13 cellular contexts compared by ENCODE assay signal in genomic region chr7:47405286-47405904, GRCh38.
DNase-seq lines count a peak whose midpoint lies in the region; ATAC-seq, FAIRE-seq and TF ChIP-seq lines count a peak whose summit lies in the region.
"Had no signal": no experiment of that assay in that cellular context is flagged by ENCODE, and none has a peak within 500 bp of the region (broad histone marks: within the 10 kb centered on the region; RNA-seq: fewer than 3 reads in every experiment).

No MANE protein-coding gene starts in this region.

- in situ Hi-C loops in Panc1 (cut with HindIII; ENCODE audit: low pct_unique_long_range_greater_than_20kb, low sequenced_read_pairs): no loop called here

- no peaks in the 10 kb centered on the region for H3K4me1 Mint-ChIP-seq in activated CD8-positive, alpha-beta T cell treated with anti-CD3 and anti-CD28 coated beads, Interleukin-2, amount 10 ng/mL, durations not matched to agents 7 days and 5 days (ENCODE audit: low read depth)

- ATAC-seq in Panc1 (no peak), lower lobe of right lung (no peak), GM19328 (IDR thresholded peaks at IDR 0.05; ENCODE audit: unreplicated experiment) (no peak), GM18858 (IDR thresholded peaks at IDR 0.05; ENCODE audit: unreplicated experiment) (no peak)
- ATAC-seq in activated CD8-positive, alpha-beta T cell treated with anti-CD3 and anti-CD28 coated beads, Interleukin-2, amount 10 ng/mL, durations not matched to agents 7 days and 5 days: no peak

- H3K4me1 ChIP-seq in Panc1 (ENCODE audit: control insufficient read depth, insufficient read depth, low read length) (peaks cover 69% of the 10 kb centered on the region), lower lobe of right lung (peaks cover 56% of the 10 kb centered on the region), small intestine (ENCODE audit: control insufficient read depth in 2 of 2, insufficient read depth in 1 of 2, low read depth in 1 of 2, low read length in 1 of 2) (peaks cover 9 to 13% of the 10 kb centered on the region in 2 donors)
- H3K4me1 ChIP-seq: HAP-1 had no signal

- POLR2A ChIA-PET in Panc1 (lab: Charles Lee): no interaction called here
- POLR2A ChIA-PET in activated CD8-positive, alpha-beta T cell treated with anti-CD3 and anti-CD28 coated beads, Interleukin-2, amount 10 ng/mL, durations not matched to agents 7 days and 5 days (lab: Charles Lee): interaction anchor here (0.6 kb wide), 1 partner anchor 126 kb away, joined by 3 read pairs; no protein-coding TSS in a partner anchor

- H3K9me3 ChIP-seq in Panc1 (ENCODE audit: control insufficient read depth, insufficient read depth, low read depth, low read length) (no peaks in the 10 kb centered on the region), lower lobe of right lung (no peaks in the 10 kb centered on the region), small intestine (ENCODE audit: control insufficient read depth, low read depth) (no peaks in the 10 kb centered on the region)
- H3K9me3 ChIP-seq: HAP-1 had no signal

- H3K36me3 ChIP-seq in Panc1 (ENCODE audit: control insufficient read depth, insufficient read depth, low read length) (peaks cover 45% of the 10 kb centered on the region), lower lobe of right lung (peaks cover 26% of the 10 kb centered on the region), small intestine (ENCODE audit: control insufficient read depth in 2 of 2, insufficient read depth in 2 of 2, low read length in 2 of 2) (peaks cover 0 to 4% of the 10 kb centered on the region in 2 donors)

- DNase-seq in Panc1 (ENCODE audit: low read depth, low spot score) (no peak), epithelial cell of prostate (ENCODE audit: low read depth, low spot score) (peak; percentile 8), lower lobe of right lung (no peak), small intestine (no peak), NCI-H1092 (lab: John Stamatoyannopoulos, UW) (no peak)
- DNase-seq in activated CD8-positive, alpha-beta T cell treated with anti-CD3 and anti-CD28 coated beads, Interleukin-2, amount 10 ng/mL, durations not matched to agents 7 days and 5 days: no peak
- DNase-seq: DMS79 treated with DMSO at 0.1 percent for 48 hours; effector memory CD4-positive, alpha-beta T cell had no signal

- H3K4me3 ChIP-seq in Panc1 (ENCODE audit: low read depth in 2 of 2, low read length in 2 of 2) (no peak overlapping the region), lower lobe of right lung (peak overlapping the region; percentile 20), small intestine (ENCODE audit: low read depth in 1 of 2, low read length in 2 of 2) (no peak overlapping the region)
- H3K4me3 ChIP-seq: HAP-1, skin epidermis had no signal

- BruUV-seq in Panc1 (replicated peaks; lab: Mats Ljungman, UMichigan): no TSS peak

- no peak overlapping the region for H3K4me3 Mint-ChIP-seq in activated CD8-positive, alpha-beta T cell treated with anti-CD3 and anti-CD28 coated beads, Interleukin-2, amount 10 ng/mL, durations not matched to agents 7 days and 5 days

- TF ChIP-seq CTCF in Panc1 (IDR thresholded peaks at IDR 0.05) (no peak), lower lobe of right lung (IDR thresholded peaks at IDR 0.05) (no peak)

- FAIRE-seq in small intestine (lab: Jason Lieb, UNC): no peak
- FAIRE-seq: TTC549 had no signal

- H3K27ac Mint-ChIP-seq in activated CD8-positive, alpha-beta T cell treated with anti-CD3 and anti-CD28 coated beads, Interleukin-2, amount 10 ng/mL, durations not matched to agents 7 days and 5 days: no peak overlapping the region

- H3K27me3 Mint-ChIP-seq in activated CD8-positive, alpha-beta T cell treated with anti-CD3 and anti-CD28 coated beads, Interleukin-2, amount 10 ng/mL, durations not matched to agents 7 days and 5 days (ENCODE audit: low read depth): no peaks in the 10 kb centered on the region

- peak overlapping the region; percentile 55 for H3K27ac ChIP-seq in Panc1 (ENCODE audit: low read length)
- no peak overlapping the region for H3K27ac ChIP-seq in epithelial cell of prostate
- peak overlapping the region; percentile 79 for H3K27ac ChIP-seq in lower lobe of right lung
- H3K27ac ChIP-seq in small intestine (ENCODE audit: low read depth in 1 of 2, low read length in 1 of 2): peak overlapping the region; percentile 68 to 87

- H3K9me3 Mint-ChIP-seq in activated CD8-positive, alpha-beta T cell treated with anti-CD3 and anti-CD28 coated beads, Interleukin-2, amount 10 ng/mL, durations not matched to agents 7 days and 5 days (ENCODE audit: insufficient read depth): no peaks in the 10 kb centered on the region

- CTCF ChIA-PET in Panc1 (lab: Charles Lee): no interaction called here
- CTCF ChIA-PET in activated CD8-positive, alpha-beta T cell treated with anti-CD3 and anti-CD28 coated beads, Interleukin-2, amount 10 ng/mL, durations not matched to agents 7 days and 5 days (lab: Charles Lee): no interaction called here

- 38 to 65% (median 43%) methylated on average over 8 of the region's 8 CpGs for WGBS in small intestine, 3 donors

- H3K27me3 ChIP-seq in Panc1 (ENCODE audit: control insufficient read depth, insufficient read depth, low read length): no peaks in the 10 kb centered on the region
- H3K27me3 ChIP-seq in lower lobe of right lung (ENCODE audit: low read depth): no peaks in the 10 kb centered on the region
- H3K27me3 ChIP-seq in small intestine (ENCODE audit: control insufficient read depth in 2 of 2, insufficient read depth in 2 of 2, low read length in 2 of 2): no peaks in the 10 kb centered on the region

- intact Hi-C loops in Panc1 (cut with micrococcal nuclease; ENCODE audit: unreplicated experiment): no loop called here
- intact Hi-C loops in lower lobe of right lung (cut with DNase I): no loop called here

- no peaks in the 10 kb centered on the region for H3K36me3 Mint-ChIP-seq in activated CD8-positive, alpha-beta T cell treated with anti-CD3 and anti-CD28 coated beads, Interleukin-2, amount 10 ng/mL, durations not matched to agents 7 days and 5 days (ENCODE audit: low read depth)
